1 cellular context compared by ENCODE assay signal in genomic region chr9:5629312-5630037, GRCh38.
TF ChIP-seq lines count a peak whose summit lies in the region.

No MANE protein-coding gene starts in this region.

TF ChIP-seq in K562, 482 proteins besides CTCF, POLR2A, EP300 and RAD21 (continued from another document and continues in another):
- TF ChIP-seq ZNF592 (IDR thresholded peaks at IDR 0.05): no peak
- TF ChIP-seq MAFG (tag; conservative IDR thresholded peaks at IDR 0.05): no peak
- no peak for TF ChIP-seq ZNF253 (CRISPR knock-in tag; conservative IDR thresholded peaks at IDR 0.05)
- TF ChIP-seq CC2D1A (IDR thresholded peaks at IDR 0.05): no peak
- no peak for TF ChIP-seq WHSC1 (IDR thresholded peaks at IDR 0.05; ENCODE audit: low read length)
- no peak for TF ChIP-seq PHF20 (IDR thresholded peaks at IDR 0.05; ENCODE audit: partially characterized antibody)
- no peak for TF ChIP-seq LEF1 (IDR thresholded peaks at IDR 0.05)
- TF ChIP-seq ELF2 (CRISPR knock-in tag; IDR thresholded peaks at IDR 0.05): no peak
- TF ChIP-seq ARNT (IDR thresholded peaks at IDR 0.05): no peak
- TF ChIP-seq HLTF (IDR thresholded peaks at IDR 0.05): no peak
- no peak for TF ChIP-seq RERE (CRISPR knock-in tag; IDR thresholded peaks at IDR 0.05; ENCODE audit: borderline replicate concordance)
- no peak for TF ChIP-seq IFI16 (CRISPR knock-in tag; IDR thresholded peaks at IDR 0.05)
- peak; percentile 30 for TF ChIP-seq KDM5B (IDR thresholded peaks at IDR 0.05; ENCODE audit: insufficient replicate concordance, low read depth, low read length)
- TF ChIP-seq ZKSCAN8 (CRISPR knock-in tag; IDR thresholded peaks at IDR 0.05): no peak
- no peak for TF ChIP-seq ZNF655 (CRISPR knock-in tag; IDR thresholded peaks at IDR 0.05)
- no peak for TF ChIP-seq EHMT2 (IDR thresholded peaks at IDR 0.05)
- no peak for TF ChIP-seq ZNF347 (CRISPR knock-in tag; IDR thresholded peaks at IDR 0.05; ENCODE audit: low read depth)
- no peak for TF ChIP-seq SNRNP70 (optimal IDR thresholded peaks at IDR 0.05; ENCODE audit: low read depth, low read length)
- TF ChIP-seq ELF4 (CRISPR knock-in tag; IDR thresholded peaks at IDR 0.05): no peak
- TF ChIP-seq CREM (IDR thresholded peaks at IDR 0.05; ENCODE audit: low read depth): no peak
- no peak for TF ChIP-seq NKRF (IDR thresholded peaks at IDR 0.05; ENCODE audit: borderline replicate concordance)
- no peak for TF ChIP-seq ZNF134 (CRISPR knock-in tag; conservative IDR thresholded peaks at IDR 0.05)
- no peak for TF ChIP-seq ERF (CRISPR knock-in tag; IDR thresholded peaks at IDR 0.05)
- TF ChIP-seq PHB (CRISPR knock-in tag; IDR thresholded peaks at IDR 0.05): no peak
- no peak for TF ChIP-seq HCFC1 (IDR thresholded peaks at IDR 0.05; ENCODE audit: low read depth, low read length)
- TF ChIP-seq AFF4 (CRISPR knock-in tag; IDR thresholded peaks at IDR 0.05): 0 out of 2 replicates have a peak, but pooled peaks have one; percentile 25
- TF ChIP-seq FOXP4 (CRISPR knock-in tag; IDR thresholded peaks at IDR 0.05; ENCODE audit: borderline replicate concordance): no peak
- peak; percentile 61 for TF ChIP-seq ZNF316 (IDR thresholded peaks at IDR 0.05)
- TF ChIP-seq RBBP5 (IDR thresholded peaks at IDR 0.05; ENCODE audit: borderline replicate concordance, insufficient read depth, low read length, poor library complexity, severe bottlenecking): peak; percentile 34
- TF ChIP-seq KDM2B (CRISPR knock-in tag; IDR thresholded peaks at IDR 0.05): no peak
- no peak for TF ChIP-seq STAT5A (IDR thresholded peaks at IDR 0.05; ENCODE audit: borderline replicate concordance, low read length)
- no peak for TF ChIP-seq PCBP1 (IDR thresholded peaks at IDR 0.05; ENCODE audit: low read depth, low read length, poor library complexity, severe bottlenecking)
- TF ChIP-seq NCOA2 (IDR thresholded peaks at IDR 0.05; ENCODE audit: partially characterized antibody in 2 of 2): no peak
- no peak for TF ChIP-seq TRIM28 (IDR thresholded peaks at IDR 0.05)
- TF ChIP-seq ZBTB8A (IDR thresholded peaks at IDR 0.05; ENCODE audit: partially characterized antibody): no peak
- no peak for TF ChIP-seq ZNF324 (CRISPR knock-in tag; IDR thresholded peaks at IDR 0.05)
- TF ChIP-seq HOXB6 (CRISPR knock-in tag; IDR thresholded peaks at IDR 0.05; ENCODE audit: borderline replicate concordance): no peak
- no peak for TF ChIP-seq NCOA4 (IDR thresholded peaks at IDR 0.05; ENCODE audit: partially characterized antibody)
- TF ChIP-seq KHSRP (IDR thresholded peaks at IDR 0.05): no peak
- no peak for TF ChIP-seq ILF3 (IDR thresholded peaks at IDR 0.05; ENCODE audit: borderline replicate concordance)
- no peak for TF ChIP-seq HNRNPLL (IDR thresholded peaks at IDR 0.05; ENCODE audit: low read depth, low read length, poor library complexity, severe bottlenecking)
- TF ChIP-seq RFX7 (CRISPR knock-in tag; IDR thresholded peaks at IDR 0.05): no peak
- TF ChIP-seq FOXA1 (IDR thresholded peaks at IDR 0.05; ENCODE audit: borderline replicate concordance): no peak
- peak; percentile 53 for TF ChIP-seq RBFOX2 (IDR thresholded peaks at IDR 0.05; ENCODE audit: low read depth, low read length)
- TF ChIP-seq SIN3B (IDR thresholded peaks at IDR 0.05; ENCODE audit: low read depth): no peak
- no peak for TF ChIP-seq SFPQ (IDR thresholded peaks at IDR 0.05; ENCODE audit: low read depth, low read length)
- 0 out of 2 replicates have a peak, but pooled peaks have one; percentile 1 for TF ChIP-seq RB1 (IDR thresholded peaks at IDR 0.05; ENCODE audit: low read depth)
- TF ChIP-seq HNRNPK (IDR thresholded peaks at IDR 0.05; ENCODE audit: low read depth, low read length, poor library complexity, severe bottlenecking): no peak
